In genomic region chr11:35138058-35138457, GRCh38 we compare ENCODE assay signal across 2 cellular contexts.
TF ChIP-seq lines count a peak whose summit lies in the region.

No MANE protein-coding gene starts in this region.

TF ChIP-seq in A549, 52 proteins besides CTCF, POLR2A, EP300 and RAD21 (continued from another document):
- TF ChIP-seq, protein P1, sequence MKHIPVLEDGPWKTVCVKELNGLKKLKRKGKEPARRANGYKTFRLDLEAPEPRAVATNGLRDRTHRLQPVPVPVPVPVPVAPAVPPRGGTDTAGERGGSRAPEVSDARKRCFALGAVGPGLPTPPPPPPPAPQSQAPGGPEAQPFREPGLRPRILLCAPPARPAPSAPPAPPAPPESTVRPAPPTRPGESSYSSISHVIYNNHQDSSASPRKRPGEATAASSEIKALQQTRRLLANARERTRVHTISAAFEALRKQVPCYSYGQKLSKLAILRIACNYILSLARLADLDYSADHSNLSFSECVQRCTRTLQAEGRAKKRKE (CRISPR knock-in tag; IDR thresholded peaks at IDR 0.05; ENCODE audit: low read depth) = no peak
- TF ChIP-seq, protein P2, sequence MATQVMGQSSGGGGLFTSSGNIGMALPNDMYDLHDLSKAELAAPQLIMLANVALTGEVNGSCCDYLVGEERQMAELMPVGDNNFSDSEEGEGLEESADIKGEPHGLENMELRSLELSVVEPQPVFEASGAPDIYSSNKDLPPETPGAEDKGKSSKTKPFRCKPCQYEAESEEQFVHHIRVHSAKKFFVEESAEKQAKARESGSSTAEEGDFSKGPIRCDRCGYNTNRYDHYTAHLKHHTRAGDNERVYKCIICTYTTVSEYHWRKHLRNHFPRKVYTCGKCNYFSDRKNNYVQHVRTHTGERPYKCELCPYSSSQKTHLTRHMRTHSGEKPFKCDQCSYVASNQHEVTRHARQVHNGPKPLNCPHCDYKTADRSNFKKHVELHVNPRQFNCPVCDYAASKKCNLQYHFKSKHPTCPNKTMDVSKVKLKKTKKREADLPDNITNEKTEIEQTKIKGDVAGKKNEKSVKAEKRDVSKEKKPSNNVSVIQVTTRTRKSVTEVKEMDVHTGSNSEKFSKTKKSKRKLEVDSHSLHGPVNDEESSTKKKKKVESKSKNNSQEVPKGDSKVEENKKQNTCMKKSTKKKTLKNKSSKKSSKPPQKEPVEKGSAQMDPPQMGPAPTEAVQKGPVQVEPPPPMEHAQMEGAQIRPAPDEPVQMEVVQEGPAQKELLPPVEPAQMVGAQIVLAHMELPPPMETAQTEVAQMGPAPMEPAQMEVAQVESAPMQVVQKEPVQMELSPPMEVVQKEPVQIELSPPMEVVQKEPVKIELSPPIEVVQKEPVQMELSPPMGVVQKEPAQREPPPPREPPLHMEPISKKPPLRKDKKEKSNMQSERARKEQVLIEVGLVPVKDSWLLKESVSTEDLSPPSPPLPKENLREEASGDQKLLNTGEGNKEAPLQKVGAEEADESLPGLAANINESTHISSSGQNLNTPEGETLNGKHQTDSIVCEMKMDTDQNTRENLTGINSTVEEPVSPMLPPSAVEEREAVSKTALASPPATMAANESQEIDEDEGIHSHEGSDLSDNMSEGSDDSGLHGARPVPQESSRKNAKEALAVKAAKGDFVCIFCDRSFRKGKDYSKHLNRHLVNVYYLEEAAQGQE (IDR thresholded peaks at IDR 0.05) = no peak
- TF ChIP-seq, protein P3, sequence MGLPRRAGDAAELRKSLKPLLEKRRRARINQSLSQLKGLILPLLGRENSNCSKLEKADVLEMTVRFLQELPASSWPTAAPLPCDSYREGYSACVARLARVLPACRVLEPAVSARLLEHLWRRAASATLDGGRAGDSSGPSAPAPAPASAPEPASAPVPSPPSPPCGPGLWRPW (IDR thresholded peaks at IDR 0.05) = no peak
- TF ChIP-seq GATA3 (IDR thresholded peaks at IDR 0.05; ENCODE audit: borderline replicate concordance) = no peak
- no peak for TF ChIP-seq ZSCAN20 (CRISPR knock-in tag; IDR thresholded peaks at IDR 0.05)

TF ChIP-seq in K562, 482 proteins besides CTCF, POLR2A, EP300 and RAD21 (continued from another document):
- TF ChIP-seq GTF3C2 (IDR thresholded peaks at IDR 0.05; ENCODE audit: borderline replicate concordance, extremely low read depth, insufficient read length) = no peak
- TF ChIP-seq SAFB2 (IDR thresholded peaks at IDR 0.05; ENCODE audit: borderline replicate concordance, low read depth, low read length, severe bottlenecking) = no peak
- TF ChIP-seq TSC22D4 (tag; IDR thresholded peaks at IDR 0.05) = 0 out of 2 replicates have a peak, but pooled peaks have one; percentile 76
- TF ChIP-seq SPI1 (IDR thresholded peaks at IDR 0.05; ENCODE audit: borderline replicate concordance, low read depth, low read length) = no peak
- TF ChIP-seq MCM3 (IDR thresholded peaks at IDR 0.05) = peak; percentile 73; the same call in 1 of the 2 replicates
- no peak for TF ChIP-seq YBX1 (IDR thresholded peaks at IDR 0.05)
- TF ChIP-seq, protein P4, sequence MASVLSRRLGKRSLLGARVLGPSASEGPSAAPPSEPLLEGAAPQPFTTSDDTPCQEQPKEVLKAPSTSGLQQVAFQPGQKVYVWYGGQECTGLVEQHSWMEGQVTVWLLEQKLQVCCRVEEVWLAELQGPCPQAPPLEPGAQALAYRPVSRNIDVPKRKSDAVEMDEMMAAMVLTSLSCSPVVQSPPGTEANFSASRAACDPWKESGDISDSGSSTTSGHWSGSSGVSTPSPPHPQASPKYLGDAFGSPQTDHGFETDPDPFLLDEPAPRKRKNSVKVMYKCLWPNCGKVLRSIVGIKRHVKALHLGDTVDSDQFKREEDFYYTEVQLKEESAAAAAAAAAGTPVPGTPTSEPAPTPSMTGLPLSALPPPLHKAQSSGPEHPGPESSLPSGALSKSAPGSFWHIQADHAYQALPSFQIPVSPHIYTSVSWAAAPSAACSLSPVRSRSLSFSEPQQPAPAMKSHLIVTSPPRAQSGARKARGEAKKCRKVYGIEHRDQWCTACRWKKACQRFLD (CRISPR knock-in tag; IDR thresholded peaks at IDR 0.05) = no peak
- no peak for TF ChIP-seq CAMTA2 (CRISPR knock-in tag; conservative IDR thresholded peaks at IDR 0.05)
- TF ChIP-seq ESRRB (CRISPR knock-in tag; IDR thresholded peaks at IDR 0.05; ENCODE audit: borderline replicate concordance) = no peak
- TF ChIP-seq ZNF121 (CRISPR knock-in tag; conservative IDR thresholded peaks at IDR 0.05) = no peak
- TF ChIP-seq, protein P5, sequence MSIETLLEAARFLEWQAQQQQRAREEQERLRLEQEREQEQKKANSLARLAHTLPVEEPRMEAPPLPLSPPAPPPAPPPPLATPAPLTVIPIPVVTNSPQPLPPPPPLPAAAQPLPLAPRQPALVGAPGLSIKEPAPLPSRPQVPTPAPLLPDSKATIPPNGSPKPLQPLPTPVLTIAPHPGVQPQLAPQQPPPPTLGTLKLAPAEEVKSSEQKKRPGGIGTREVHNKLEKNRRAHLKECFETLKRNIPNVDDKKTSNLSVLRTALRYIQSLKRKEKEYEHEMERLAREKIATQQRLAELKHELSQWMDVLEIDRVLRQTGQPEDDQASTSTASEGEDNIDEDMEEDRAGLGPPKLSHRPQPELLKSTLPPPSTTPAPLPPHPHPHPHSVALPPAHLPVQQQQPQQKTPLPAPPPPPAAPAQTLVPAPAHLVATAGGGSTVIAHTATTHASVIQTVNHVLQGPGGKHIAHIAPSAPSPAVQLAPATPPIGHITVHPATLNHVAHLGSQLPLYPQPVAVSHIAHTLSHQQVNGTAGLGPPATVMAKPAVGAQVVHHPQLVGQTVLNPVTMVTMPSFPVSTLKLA (conservative IDR thresholded peaks at IDR 0.05) = no peak
- TF ChIP-seq ZNF696 (CRISPR knock-in tag; conservative IDR thresholded peaks at IDR 0.05) = no peak
- no peak for TF ChIP-seq LCOR (CRISPR knock-in tag; IDR thresholded peaks at IDR 0.05)
- no peak for TF ChIP-seq YY1 (IDR thresholded peaks at IDR 0.05; ENCODE audit: borderline replicate concordance in 1 of 3, control insufficient read depth in 1 of 3, extremely low read depth in 1 of 3, insufficient read depth in 3 of 3, insufficient read length in 1 of 3, insufficient replicate concordance in 2 of 3, low read depth in 1 of 3, low read length in 2 of 3)
- TF ChIP-seq HDAC1 (IDR thresholded peaks at IDR 0.05) = 0 out of 4 replicates have a peak, but pooled peaks of 1 of the 2 experiments have one; percentile 21
- TF ChIP-seq FOSL1 (tag; conservative IDR thresholded peaks at IDR 0.05) = no peak
- no peak for TF ChIP-seq ZNF282 (CRISPR knock-in tag; IDR thresholded peaks at IDR 0.05)
